ENCODE assay signal across 12 cellular contexts in the genomic region with DNA sequence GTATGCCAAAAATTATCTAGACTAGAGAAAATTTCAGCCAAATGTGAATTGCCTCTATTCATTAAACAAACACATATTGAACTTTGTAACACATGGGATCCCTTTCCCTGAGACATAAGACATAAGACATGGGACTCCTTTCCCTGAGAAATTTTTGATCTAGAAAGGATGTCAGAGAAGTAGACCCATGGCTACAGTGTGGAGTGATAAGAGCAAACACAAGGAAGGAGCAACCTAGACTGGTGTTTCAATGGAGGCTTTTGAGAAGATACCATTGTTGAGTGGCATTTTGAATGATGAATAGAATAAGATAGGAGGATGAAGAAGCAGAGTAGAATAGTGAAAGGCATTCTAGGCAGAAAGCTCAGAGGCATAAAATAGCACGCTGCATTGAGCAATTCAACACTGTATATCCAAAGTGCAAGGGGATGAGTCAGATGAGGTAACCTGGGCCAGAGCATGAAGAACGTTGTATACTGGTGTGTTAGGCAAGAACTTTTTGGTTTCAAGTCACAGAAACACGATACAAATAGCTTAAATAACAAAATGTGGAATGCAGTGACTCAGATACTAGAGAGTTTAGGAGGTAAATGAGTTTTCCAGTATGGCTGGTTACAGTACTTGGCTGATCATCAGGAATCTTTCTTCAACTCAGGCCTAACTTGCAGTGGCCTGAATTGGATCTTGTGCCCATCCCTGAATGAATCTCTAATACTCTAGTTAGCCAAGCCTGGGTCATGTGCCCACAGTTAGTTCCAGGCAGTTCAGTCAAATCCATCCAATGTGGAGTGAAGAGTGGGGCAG.
A peak's percentile ranks its signal among the peaks of the same experiment; 100 is the strongest.
DNase-seq lines count a peak whose midpoint lies in the region; ATAC-seq and TF ChIP-seq lines count a peak whose summit lies in the region.
"Had no signal": no experiment of that assay in that cellular context is flagged by ENCODE, and none has a peak within 500 bp of the region (broad histone marks: within the 10 kb centered on the region; RNA-seq: fewer than 3 reads in every experiment).

No MANE protein-coding gene starts in this region.

- peak; percentile 94 for ATAC-seq in left lobe of liver
- ATAC-seq in upper lobe of left lung (ENCODE audit: low FRiP score in 2 of 2) = peak; percentile 80 to 92

- no peak for TF ChIP-seq POLR2A in upper lobe of left lung (IDR thresholded peaks at IDR 0.05)

- DNase-seq in NK-92 treated with Interleukin-12 subunit alpha and Interleukin-12 subunit beta, amount 100 ng/mL, for 24 hours (lab: John Stamatoyannopoulos, UW) = peak; percentile 18
- DNase-seq in NK-92 (lab: John Stamatoyannopoulos, UW; ENCODE audit: unreplicated experiment) = no peak
- peak; percentile 97 for DNase-seq in astrocyte of the cerebellum (ENCODE audit: low read depth)
- no peak for DNase-seq in left lobe of liver (ENCODE audit: low spot score)
- DNase-seq in upper lobe of left lung = peak in 1 of 2 donors; percentile 26
- no peak for DNase-seq in hypothalamus (lab: John Stamatoyannopoulos, UW)
- DNase-seq in hippocampal formation (lab: John Stamatoyannopoulos, UW) = no peak
- no peak for DNase-seq in NCI-H510A treated with DMSO at 0.1 percent for 48 hours (lab: John Stamatoyannopoulos, UW)
- DNase-seq: activated naive CD4-positive, alpha-beta T cell treated with Interleukin-2 at 50 U/mL for 16 hours; NCI-H1694; spleen had no signal

- H3K27me3 ChIP-seq in upper lobe of left lung = no peaks in the 10 kb centered on the region
- H3K27me3 ChIP-seq: spleen had no signal

- H3K27ac ChIP-seq in upper lobe of left lung = no peak overlapping the region
- H3K27ac ChIP-seq: 22Rv1, spleen had no signal

- H3K9me3 ChIP-seq in upper lobe of left lung = no peaks in the 10 kb centered on the region

- in situ Hi-C loops in astrocyte of the cerebellum (cut with HindIII; ENCODE audit: low sequenced_read_pairs) = no loop called here

- no peak for TF ChIP-seq EP300 in upper lobe of left lung (IDR thresholded peaks at IDR 0.05)

- peaks cover 0 to 4% (median 0%) of the 10 kb centered on the region in 4 donors for H3K4me1 ChIP-seq in upper lobe of left lung
- H3K4me1 ChIP-seq: spleen had no signal

- H3K36me3 ChIP-seq in upper lobe of left lung = no peaks in the 10 kb centered on the region
- H3K36me3 ChIP-seq: spleen had no signal

- TF ChIP-seq CTCF in astrocyte of the cerebellum (IDR thresholded peaks at IDR 0.05; ENCODE audit: low read depth, low read length, missing control alignments) (no peak), upper lobe of left lung (IDR thresholded peaks at IDR 0.05) (no peak)

- WGBS in upper lobe of left lung, 2 donors = 49 to 57% methylated on average over 3 of the region's 3 CpGs

- H3K4me3 ChIP-seq in astrocyte of the cerebellum (ENCODE audit: low read depth, low read length) (no peak overlapping the region), upper lobe of left lung (no peak overlapping the region)
- H3K4me3 ChIP-seq: spleen had no signal

Comparison
In these comparisons a context has a peak if more than half of its experiments do, and no peak if none do; other contexts are left out.
1. DNase-seq: peak in NK-92 treated with Interleukin-12 subunit alpha and Interleukin-12 subunit beta, amount 100 ng/mL, for 24 hours (single experiment) and astrocyte of the cerebellum (single experiment); none in NK-92 (single experiment), left lobe of liver (single experiment), hypothalamus (0 of 51), hippocampal formation (0 of 2) and NCI-H510A treated with DMSO at 0.1 percent for 48 hours (single experiment).